ENCODE assay signal across 15 cellular contexts in the genomic region with DNA sequence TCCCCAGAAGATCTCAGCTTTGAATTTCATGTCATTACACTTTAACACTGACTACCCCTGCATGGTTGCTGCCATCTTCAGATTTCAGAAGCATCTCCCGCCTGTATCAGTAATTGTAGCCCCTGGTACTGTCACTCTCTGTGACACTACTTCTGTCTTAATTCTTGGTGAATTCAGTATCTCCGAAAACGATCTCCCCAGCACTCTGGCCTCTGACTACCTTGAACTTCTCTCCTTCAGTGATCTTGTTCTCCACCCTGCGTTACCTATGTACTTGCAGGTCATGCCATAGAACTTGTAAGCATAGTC. TPM values are rescaled to one million over a fixed set of nuclear protein-coding genes. Genes with fewer than 3 reads are reported as not detected.
DNase-seq lines count a peak whose midpoint lies in the region; ATAC-seq and TF ChIP-seq lines count a peak whose summit lies in the region.
"Had no signal": no experiment of that assay in that cellular context is flagged by ENCODE, and none has a peak within 500 bp of the region (broad histone marks: within the 10 kb centered on the region; RNA-seq: fewer than 3 reads in every experiment).

No MANE protein-coding gene starts in this region.

- no peak overlapping the region for H4K5ac ChIP-seq in H9 (ENCODE audit: insufficient read length, low read depth, low read length)

- H3K27ac ChIP-seq in H9 (ENCODE audit: insufficient read length, low read depth, low read length) (no peak overlapping the region), OCI-LY7 (ENCODE audit: low read depth, low read length, poor library complexity, severe bottlenecking) (no peak overlapping the region)
- no peak overlapping the region for H3K27ac ChIP-seq in naive thymus-derived CD4-positive, alpha-beta T cell (ENCODE audit: low read depth, low read length)
- H3K27ac ChIP-seq: adrenal gland, heart right ventricle, Peyer's patch, suprapubic skin had no signal

- BruUV-seq in OCI-LY7 (replicated peaks; lab: Mats Ljungman, UMichigan): no TSS peak

- H3K4me1 Mint-ChIP-seq in H9: peaks cover 0 to 2% of the 10 kb centered on the region in 2 experiments; a peak in 1 of 4 replicates
- peaks cover 0 to 7% (median 4%) of the 10 kb centered on the region in 7 donors for H3K4me1 Mint-ChIP-seq in naive thymus-derived CD4-positive, alpha-beta T cell
- H3K4me1 Mint-ChIP-seq in activated T-helper 17 cell treated with anti-CD3 and anti-CD28 coated beads, Interleukin-2, amount 50 U/mL, for 72 hours: no peaks in the 10 kb centered on the region
- H3K4me1 Mint-ChIP-seq: central memory CD8-positive, alpha-beta T cell; naive B cell had no signal

- H3K9me3 ChIP-seq in H9 (ENCODE audit: control insufficient read depth, low read depth, low read length) (no peaks in the 10 kb centered on the region), OCI-LY7 (ENCODE audit: low read length) (no peaks in the 10 kb centered on the region)
- no peaks in the 10 kb centered on the region for H3K9me3 ChIP-seq in naive thymus-derived CD4-positive, alpha-beta T cell (ENCODE audit: control insufficient read depth in 2 of 3, low read length in 3 of 3)
- H3K9me3 ChIP-seq: adrenal gland, heart right ventricle, Peyer's patch, suprapubic skin had no signal

- H3K79me2 ChIP-seq in H9 (ENCODE audit: insufficient read depth, low read length) (no peaks in the 10 kb centered on the region), OCI-LY7 (ENCODE audit: insufficient read depth, low read depth, low read length) (no peaks in the 10 kb centered on the region)

- H2AK5ac ChIP-seq in H9 (ENCODE audit: insufficient read length, low read length): no peak overlapping the region

- no peaks in the 10 kb centered on the region for H3K36me3 Mint-ChIP-seq in H9 (ENCODE audit: insufficient read depth in 1 of 3, low read depth in 3 of 3)
- H3K36me3 Mint-ChIP-seq in naive thymus-derived CD4-positive, alpha-beta T cell: no peaks in the 10 kb centered on the region
- H3K36me3 Mint-ChIP-seq in activated T-helper 17 cell treated with anti-CD3 and anti-CD28 coated beads, Interleukin-2, amount 50 U/mL, for 72 hours (ENCODE audit: low read depth): no peaks in the 10 kb centered on the region
- H3K36me3 Mint-ChIP-seq: naive B cell had no signal

- no peak overlapping the region for H3K14ac ChIP-seq in H9 (ENCODE audit: insufficient read depth, low read length)

- no peak overlapping the region for H3K9ac ChIP-seq in H9 (ENCODE audit: extremely low read depth, insufficient read length, low read length)

- ATAC-seq in GM19023 (IDR thresholded peaks at IDR 0.05; ENCODE audit: unreplicated experiment): peak; percentile 17
- peak; percentile 14 for ATAC-seq in naive thymus-derived CD4-positive, alpha-beta T cell
- no peak for ATAC-seq in activated T-helper 17 cell treated with anti-CD3 and anti-CD28 coated beads, Interleukin-2, amount 50 U/mL, for 72 hours (replicated peaks)

- H3K4ac ChIP-seq in H9 (ENCODE audit: low read depth, low read length): no peak overlapping the region

- H4K91ac ChIP-seq in H9 (ENCODE audit: insufficient read length, low read depth, low read length): no peak overlapping the region

- H3K4me1 ChIP-seq in H9 (ENCODE audit: insufficient read depth, low read length): no peaks in the 10 kb centered on the region
- no peaks in the 10 kb centered on the region for H3K4me1 ChIP-seq in OCI-LY7 (ENCODE audit: insufficient read depth, low read length, poor library complexity, severe bottlenecking)
- no peaks in the 10 kb centered on the region for H3K4me1 ChIP-seq in naive thymus-derived CD4-positive, alpha-beta T cell (ENCODE audit: control insufficient read depth in 2 of 2, insufficient read depth in 2 of 2, low read length in 2 of 2)
- H3K4me1 ChIP-seq: Peyer's patch had no signal

- no peaks in the 10 kb centered on the region for H3K36me3 ChIP-seq in OCI-LY7 (ENCODE audit: insufficient read depth, low read length)
- H3K36me3 ChIP-seq in naive thymus-derived CD4-positive, alpha-beta T cell (ENCODE audit: control insufficient read depth in 2 of 3, insufficient read depth in 3 of 3, low read length in 3 of 3): no peaks in the 10 kb centered on the region
- H3K36me3 ChIP-seq: adrenal gland, heart right ventricle, Peyer's patch, suprapubic skin had no signal

- peak overlapping the region; percentile 91 for H4K8ac ChIP-seq in H9 (replicated peaks; ENCODE audit: insufficient read length, low read depth, low read length)

- DNase-seq in H9 (no peak), OCI-LY7 (ENCODE audit: low spot score) (no peak)
- peak in 1 of 9 donors; percentile 11 for DNase-seq in naive thymus-derived CD4-positive, alpha-beta T cell
- no peak for DNase-seq in activated effector memory CD4-positive, alpha-beta T cell treated with Interleukin-2 at 50 U/mL for 16 hours
- DNase-seq in activated CD4-positive, alpha-beta T cell treated with anti-CD3 and anti-CD28 coated beads, Interleukin-2, amount 50 U/mL, for 1 hour: no peak
- DNase-seq: NCI-H1105 treated with DMSO at 0.1 percent for 48 hours had no signal

- 0 out of 2 replicates have a peak overlapping the region, but pooled peaks have one; percentile 37 for H2BK15ac ChIP-seq in H9 (ENCODE audit: low read depth, low read length)

- H3K18ac ChIP-seq in H9 (ENCODE audit: insufficient read length, low read depth, low read length): no peak overlapping the region

- H2BK20ac ChIP-seq in H9 (ENCODE audit: low read depth, low read length, poor library complexity, severe bottlenecking): no peak overlapping the region

- H2BK5ac ChIP-seq in H9 (ENCODE audit: insufficient read length, low read length): no peak overlapping the region

- no peak overlapping the region for H3K23ac ChIP-seq in H9 (ENCODE audit: insufficient read length, low read depth, low read length)

- no peaks in the 10 kb centered on the region for H4K20me1 ChIP-seq in H9 (ENCODE audit: control insufficient read depth, insufficient read depth, insufficient read length)
- no peaks in the 10 kb centered on the region for H4K20me1 ChIP-seq in OCI-LY7 (ENCODE audit: insufficient read depth, low read length)

- no peaks in the 10 kb centered on the region for H3K9me3 Mint-ChIP-seq in H9
- no peaks in the 10 kb centered on the region for H3K9me3 Mint-ChIP-seq in naive thymus-derived CD4-positive, alpha-beta T cell
- H3K9me3 Mint-ChIP-seq in activated T-helper 17 cell treated with anti-CD3 and anti-CD28 coated beads, Interleukin-2, amount 50 U/mL, for 72 hours: no peaks in the 10 kb centered on the region
- H3K9me3 Mint-ChIP-seq: central memory CD8-positive, alpha-beta T cell; naive B cell had no signal

- H3K27me3 ChIP-seq in H9 (ENCODE audit: insufficient read depth, low read length): no peaks in the 10 kb centered on the region
- H3K27me3 ChIP-seq in naive thymus-derived CD4-positive, alpha-beta T cell (ENCODE audit: control insufficient read depth in 2 of 2, insufficient read depth in 2 of 2, low read length in 2 of 2): no peaks in the 10 kb centered on the region
- H3K27me3 ChIP-seq: adrenal gland, heart right ventricle, Peyer's patch, suprapubic skin had no signal

- H2AFZ ChIP-seq in H9 (ENCODE audit: low read length) (no peak overlapping the region), OCI-LY7 (ENCODE audit: low read length) (no peak overlapping the region; the same call in 1 of the 2 replicates)

- no peak overlapping the region for H3K4me3 ChIP-seq in OCI-LY7 (ENCODE audit: low read depth, low read length, poor library complexity, severe bottlenecking)
- no peak overlapping the region for H3K4me3 ChIP-seq in naive thymus-derived CD4-positive, alpha-beta T cell (ENCODE audit: low read length)
- H3K4me3 ChIP-seq: adrenal gland, heart right ventricle, lung, Peyer's patch, suprapubic skin had no signal

- no peak overlapping the region for H3K27ac Mint-ChIP-seq in H9
- no peak overlapping the region for H3K27ac Mint-ChIP-seq in naive thymus-derived CD4-positive, alpha-beta T cell
- H3K27ac Mint-ChIP-seq in activated T-helper 17 cell treated with anti-CD3 and anti-CD28 coated beads, Interleukin-2, amount 50 U/mL, for 72 hours: no peak overlapping the region
- H3K27ac Mint-ChIP-seq: naive B cell had no signal

- H2BK12ac ChIP-seq in H9 (ENCODE audit: insufficient read length, low read depth, low read length): no peak overlapping the region

- no CpG with 5 or more reads among the region's 4 CpGs for WGBS in H9 (ENCODE audit: extremely low coverage, insufficient read length, low lambda C conversion rate)

- TF ChIP-seq CTCF in H9 (conservative IDR thresholded peaks at IDR 0.05): no peak
- peak; percentile 15; the same call in 1 of the 2 replicates for TF ChIP-seq CTCF in OCI-LY7 (conservative IDR thresholded peaks at IDR 0.05; ENCODE audit: low read length)

- H3K56ac ChIP-seq in H9 (ENCODE audit: insufficient read length, low read depth, low read length): no peak overlapping the region

- H2BK120ac ChIP-seq in H9 (ENCODE audit: low read depth, low read length, poor library complexity, severe bottlenecking): no peak overlapping the region

- H3K4me2 ChIP-seq in H9 (ENCODE audit: insufficient read depth, insufficient read length, low read length) (no peak overlapping the region), OCI-LY7 (ENCODE audit: low read length) (no peak overlapping the region)

- H3T11ph ChIP-seq in H9 (ENCODE audit: low read length): no peak overlapping the region

- H3K4me3 Mint-ChIP-seq in H9: no peak overlapping the region
- H3K4me3 Mint-ChIP-seq in naive thymus-derived CD4-positive, alpha-beta T cell: no peak overlapping the region
- no peak overlapping the region for H3K4me3 Mint-ChIP-seq in activated T-helper 17 cell treated with anti-CD3 and anti-CD28 coated beads, Interleukin-2, amount 50 U/mL, for 72 hours
- H3K4me3 Mint-ChIP-seq: central memory CD8-positive, alpha-beta T cell; naive B cell had no signal

- H3K23me2 ChIP-seq in H9 (ENCODE audit: insufficient read length, low read depth, low read length, poor library complexity, severe bottlenecking): no peaks in the 10 kb centered on the region

- intact Hi-C loops in OCI-LY7 (cut with micrococcal nuclease; ENCODE audit: unreplicated experiment): loop anchor here (5.0 kb wide), 3 partner anchors 240 to 535 kb away; no protein-coding TSS in a partner anchor
- intact Hi-C loops in naive thymus-derived CD4-positive, alpha-beta T cell (cut with micrococcal nuclease): loop anchor here (1.0 to 10.0 kb wide), 7 partner anchors 179 to 837 kb away; no protein-coding TSS in a partner anchor

- H3K79me1 ChIP-seq in H9 (ENCODE audit: insufficient read depth, low read depth, low read length, poor library complexity, severe bottlenecking): no peaks in the 10 kb centered on the region

- no peaks in the 10 kb centered on the region for H3K9me2 ChIP-seq in OCI-LY7 (ENCODE audit: insufficient read depth, low read length)

- H3K27me3 Mint-ChIP-seq in H9 (ENCODE audit: low read depth): no peaks in the 10 kb centered on the region; the same call in 1 of the 2 replicates
- peaks cover 0 to 20% (median 0%) of the 10 kb centered on the region in 5 donors for H3K27me3 Mint-ChIP-seq in naive thymus-derived CD4-positive, alpha-beta T cell
- peaks cover 7% of the 10 kb centered on the region for H3K27me3 Mint-ChIP-seq in activated T-helper 17 cell treated with anti-CD3 and anti-CD28 coated beads, Interleukin-2, amount 50 U/mL, for 72 hours
- H3K27me3 Mint-ChIP-seq: naive B cell had no signal

- CTCF ChIA-PET in OCI-LY7 (lab: Charles Lee; ENCODE audit: unreplicated experiment): interaction anchor here (1.6 kb wide), 1 partner anchor 359 kb away, joined by 4 read pairs; no protein-coding TSS in a partner anchor
- CTCF ChIA-PET in naive thymus-derived CD4-positive, alpha-beta T cell (lab: Charles Lee): interaction anchor here (0.7 to 3.1 kb wide), 13 partner anchors 9 to 790 kb away, joined by 3 to 23 read pairs (median 4); no protein-coding TSS in a partner anchor

- POLR2A ChIA-PET in OCI-LY7 (lab: Charles Lee): interaction anchor here (0.6 kb wide), 1 partner anchor 819 kb away, joined by 4 read pairs; no protein-coding TSS in a partner anchor
- POLR2A ChIA-PET in naive thymus-derived CD4-positive, alpha-beta T cell (lab: Charles Lee): interaction anchor here (0.8 kb wide), 1 partner anchor 72 kb away, joined by 3 read pairs; the partner anchor contains the start of gene PPM1K

RNA-seq across cellular contexts. Expression of gene ABCG2, which starts 53.8 kb away (rescaled TPM):
- total RNA-seq in H9 (2021) (1.5 and 1.7 TPM in 2 replicates), OCI-LY7 (2022) (not detected in 2 replicates)
- not detected in 2 replicates for total RNA-seq in OCI-LY7 (2014; rRNA removed; shearing (Covaris generic))
- under 1 TPM in 3 of 5 experiments, not detected in 2; 0.27 to 0.67 (median 0.65) TPM for total RNA-seq in naive thymus-derived CD4-positive, alpha-beta T cell
- under 1 TPM in 1 of 2 donors, not detected in 1; 0.26 TPM for polyA plus RNA-seq in naive thymus-derived CD4-positive, alpha-beta T cell
- under 1 TPM; 0.56 to 0.63 TPM for total RNA-seq in activated T-helper 17 cell treated with anti-CD3 and anti-CD28 coated beads, Interleukin-2, amount 50 U/mL, for 72 hours
